ENCODE assay signal across 13 cellular contexts in genomic region chr1:200090252-200091159, GRCh38.
DNase-seq lines count a peak whose midpoint lies in the region; ATAC-seq and TF ChIP-seq lines count a peak whose summit lies in the region.
"Had no signal": no experiment of that assay in that cellular context is flagged by ENCODE, and none has a peak within 500 bp of the region (broad histone marks: within the 10 kb centered on the region; RNA-seq: fewer than 3 reads in every experiment).

No MANE protein-coding gene starts in this region.

- H3K36me3 Mint-ChIP-seq in activated CD4-positive, alpha-beta T cell treated with anti-CD3 and anti-CD28 coated beads for 36 hours (ENCODE audit: low read depth): no peaks in the 10 kb centered on the region
- H3K36me3 Mint-ChIP-seq in activated CD4-positive, alpha-beta T cell treated with anti-CD3 and anti-CD28 coated beads, Interleukin-2, amount 10 ng/mL, durations not matched to agents 24 days and 14 days (ENCODE audit: low read depth): no peaks in the 10 kb centered on the region
- no peaks in the 10 kb centered on the region for H3K36me3 Mint-ChIP-seq in endothelial cell (ENCODE audit: low read depth, unreplicated experiment)
- H3K36me3 Mint-ChIP-seq in CD14-positive monocyte: no peaks in the 10 kb centered on the region
- H3K36me3 Mint-ChIP-seq: CD8-positive, alpha-beta T cell had no signal

- no peaks in the 10 kb centered on the region for H3K4me1 ChIP-seq in MM.1S (ENCODE audit: low read length)
- H3K4me1 ChIP-seq: left lung had no signal

- no peaks in the 10 kb centered on the region for H3K9me3 ChIP-seq in MM.1S (replicated peaks; ENCODE audit: insufficient read depth, low read length)
- H3K9me3 ChIP-seq: left lung had no signal

- no peak for ATAC-seq in activated CD4-positive, alpha-beta T cell treated with anti-CD3 and anti-CD28 coated beads for 36 hours
- ATAC-seq in HG03457 (IDR thresholded peaks at IDR 0.05; ENCODE audit: unreplicated experiment) (no peak), HG03565 (IDR thresholded peaks at IDR 0.05; ENCODE audit: unreplicated experiment) (no peak)
- ATAC-seq: CD8-positive, alpha-beta T cell; left lung had no signal

- CTCF ChIA-PET in activated CD4-positive, alpha-beta T cell treated with anti-CD3 and anti-CD28 coated beads for 36 hours (lab: Charles Lee): no interaction called here

- no peaks in the 10 kb centered on the region for H3K79me2 ChIP-seq in MM.1S (ENCODE audit: low read length)

- H3K9me3 Mint-ChIP-seq in activated CD4-positive, alpha-beta T cell treated with anti-CD3 and anti-CD28 coated beads for 36 hours (ENCODE audit: low read depth): no peaks in the 10 kb centered on the region
- no peaks in the 10 kb centered on the region for H3K9me3 Mint-ChIP-seq in activated CD4-positive, alpha-beta T cell treated with anti-CD3 and anti-CD28 coated beads, Interleukin-2, amount 10 ng/mL, durations not matched to agents 24 days and 14 days
- H3K9me3 Mint-ChIP-seq in endothelial cell (ENCODE audit: unreplicated experiment) (no peaks in the 10 kb centered on the region), CD14-positive monocyte (no peaks in the 10 kb centered on the region)
- H3K9me3 Mint-ChIP-seq: CD8-positive, alpha-beta T cell; stimulated activated naive CD8-positive, alpha-beta T cell treated with anti-CD3 and anti-CD28 coated beads, Interleukin-15, Interleukin-2, amounts not matched to agents 100 ng/mL and 50 ng/mL, for 24 hours had no signal

- H3K9me2 ChIP-seq in MM.1S (replicated peaks; ENCODE audit: insufficient read depth, low read length): no peaks in the 10 kb centered on the region

- no peak overlapping the region for H3K4me3 ChIP-seq in MM.1S (ENCODE audit: low read length)
- H3K4me3 ChIP-seq: left lung, smooth muscle cell had no signal

- H3K27me3 Mint-ChIP-seq in activated CD4-positive, alpha-beta T cell treated with anti-CD3 and anti-CD28 coated beads for 36 hours: peaks cover 21% of the 10 kb centered on the region
- H3K27me3 Mint-ChIP-seq in activated CD4-positive, alpha-beta T cell treated with anti-CD3 and anti-CD28 coated beads, Interleukin-2, amount 10 ng/mL, durations not matched to agents 24 days and 14 days: peaks cover 14% of the 10 kb centered on the region
- peaks cover 2% of the 10 kb centered on the region for H3K27me3 Mint-ChIP-seq in endothelial cell (ENCODE audit: unreplicated experiment)
- peaks cover 0 to 5% (median 4%) of the 10 kb centered on the region in 3 donors for H3K27me3 Mint-ChIP-seq in CD14-positive monocyte (ENCODE audit: low read depth in 3 of 3)

- H3K4me1 Mint-ChIP-seq in activated CD4-positive, alpha-beta T cell treated with anti-CD3 and anti-CD28 coated beads for 36 hours: no peaks in the 10 kb centered on the region
- no peaks in the 10 kb centered on the region for H3K4me1 Mint-ChIP-seq in activated CD4-positive, alpha-beta T cell treated with anti-CD3 and anti-CD28 coated beads, Interleukin-2, amount 10 ng/mL, durations not matched to agents 24 days and 14 days
- H3K4me1 Mint-ChIP-seq in endothelial cell (ENCODE audit: unreplicated experiment) (no peaks in the 10 kb centered on the region), CD14-positive monocyte (no peaks in the 10 kb centered on the region)

- no peak overlapping the region for H3K4me2 ChIP-seq in MM.1S (ENCODE audit: low read depth, low read length)
- H3K4me2 ChIP-seq: smooth muscle cell had no signal

- H4K20me1 ChIP-seq in MM.1S (ENCODE audit: insufficient read depth, low read length): no peaks in the 10 kb centered on the region

- H3K27me3 ChIP-seq in MM.1S (replicated peaks; ENCODE audit: insufficient read depth, low read length): no peaks in the 10 kb centered on the region
- H3K27me3 ChIP-seq: left lung had no signal

- no peak overlapping the region for H3K27ac Mint-ChIP-seq in activated CD4-positive, alpha-beta T cell treated with anti-CD3 and anti-CD28 coated beads for 36 hours
- H3K27ac Mint-ChIP-seq in activated CD4-positive, alpha-beta T cell treated with anti-CD3 and anti-CD28 coated beads, Interleukin-2, amount 10 ng/mL, durations not matched to agents 24 days and 14 days: no peak overlapping the region
- H3K27ac Mint-ChIP-seq in endothelial cell (ENCODE audit: unreplicated experiment) (no peak overlapping the region), CD14-positive monocyte (no peak overlapping the region)
- H3K27ac Mint-ChIP-seq: CD8-positive, alpha-beta T cell; stimulated activated naive CD8-positive, alpha-beta T cell treated with anti-CD3 and anti-CD28 coated beads, Interleukin-15, Interleukin-2, amounts not matched to agents 100 ng/mL and 50 ng/mL, for 24 hours had no signal

- DNase-seq in activated CD4-positive, alpha-beta T cell treated with anti-CD3 and anti-CD28 coated beads for 36 hours: peak; percentile 11
- no peak for DNase-seq in activated CD4-positive, alpha-beta T cell treated with anti-CD3 and anti-CD28 coated beads, Interleukin-2, amount 10 ng/mL, durations not matched to agents 24 days and 14 days
- DNase-seq in MM.1S: no peak
- DNase-seq in endothelial cell (ENCODE audit: low spot score): peak; percentile 19
- DNase-seq in pulmonary artery endothelial cell (ENCODE audit: low read depth, low spot score): peak; percentile 72
- DNase-seq in CD14-positive monocyte (ENCODE audit: low spot score): no peak
- DNase-seq: CD8-positive, alpha-beta T cell; left lung; NCI-H187 treated with DMSO at 0.1 percent for 48 hours had no signal

- H3K36me3 ChIP-seq in MM.1S (replicated peaks; ENCODE audit: insufficient read depth, low read length): no peaks in the 10 kb centered on the region
- H3K36me3 ChIP-seq: left lung had no signal

- no peak overlapping the region for H3K4me3 Mint-ChIP-seq in activated CD4-positive, alpha-beta T cell treated with anti-CD3 and anti-CD28 coated beads for 36 hours
- no peak overlapping the region for H3K4me3 Mint-ChIP-seq in activated CD4-positive, alpha-beta T cell treated with anti-CD3 and anti-CD28 coated beads, Interleukin-2, amount 10 ng/mL, durations not matched to agents 24 days and 14 days
- H3K4me3 Mint-ChIP-seq in endothelial cell (ENCODE audit: unreplicated experiment) (no peak overlapping the region), CD14-positive monocyte (no peak overlapping the region)
- H3K4me3 Mint-ChIP-seq: CD8-positive, alpha-beta T cell; stimulated activated naive CD8-positive, alpha-beta T cell treated with anti-CD3 and anti-CD28 coated beads, Interleukin-15, Interleukin-2, amounts not matched to agents 100 ng/mL and 50 ng/mL, for 24 hours had no signal

- intact Hi-C loops in activated CD4-positive, alpha-beta T cell treated with anti-CD3 and anti-CD28 coated beads for 36 hours (cut with DNase I, micrococcal nuclease): no loop called here
- intact Hi-C loops in activated CD4-positive, alpha-beta T cell treated with anti-CD3 and anti-CD28 coated beads, Interleukin-2, amount 10 ng/mL, durations not matched to agents 24 days and 14 days (cut with micrococcal nuclease): no loop called here
- intact Hi-C loops in CD14-positive monocyte (cut with micrococcal nuclease): no loop called here

- no peak overlapping the region for H2AFZ ChIP-seq in MM.1S (ENCODE audit: low read length)

- H3K27ac ChIP-seq in MM.1S (ENCODE audit: low read length): no peak overlapping the region
- H3K27ac ChIP-seq: left lung had no signal

- H3K9ac ChIP-seq in MM.1S (ENCODE audit: low read length): no peak overlapping the region

- TF ChIP-seq CTCF in MM.1S (IDR thresholded peaks at IDR 0.05; ENCODE audit: low read length): peak; percentile 25
- peak; percentile 29 for TF ChIP-seq CTCF in endothelial cell (IDR thresholded peaks at IDR 0.05; ENCODE audit: unreplicated experiment)
- TF ChIP-seq CTCF in CD14-positive monocyte (IDR thresholded peaks at IDR 0.05): no peak

- H3F3A ChIP-seq in MM.1S (ENCODE audit: insufficient read depth, low read length): no peaks in the 10 kb centered on the region

- POLR2A ChIA-PET in activated CD4-positive, alpha-beta T cell treated with anti-CD3 and anti-CD28 coated beads for 36 hours (lab: Charles Lee): no interaction called here

Comparison
In these comparisons a context has a peak if more than half of its experiments do, and no peak if none do; other contexts are left out.
1. DNase-seq: peak in activated CD4-positive, alpha-beta T cell treated with anti-CD3 and anti-CD28 coated beads for 36 hours (single experiment), endothelial cell (single experiment) and pulmonary artery endothelial cell (single experiment); none in activated CD4-positive, alpha-beta T cell treated with anti-CD3 and anti-CD28 coated beads, Interleukin-2, amount 10 ng/mL, durations not matched to agents 24 days and 14 days (single experiment), MM.1S (single experiment) and CD14-positive monocyte (single experiment).